10 cellular contexts compared by ENCODE assay signal in genomic region chr1:57770772-57771171, GRCh38.
DNase-seq lines count a peak whose midpoint lies in the region; ATAC-seq and TF ChIP-seq lines count a peak whose summit lies in the region.
"Had no signal": no experiment of that assay in that cellular context is flagged by ENCODE, and none has a peak within 500 bp of the region (broad histone marks: within the 10 kb centered on the region; RNA-seq: fewer than 3 reads in every experiment).

No MANE protein-coding gene starts in this region.

- TF ChIP-seq CTCF in astrocyte of the cerebellum (IDR thresholded peaks at IDR 0.05; ENCODE audit: low read depth, low read length, missing control alignments) = peak; percentile 35
- peak; percentile 45 for TF ChIP-seq CTCF in nephron progenitor cell (IDR thresholded peaks at IDR 0.05)

- no peaks in the 10 kb centered on the region for H3K4me1 Mint-ChIP-seq in nephron progenitor cell
- H3K4me1 Mint-ChIP-seq in activated CD4-positive, alpha-beta memory T cell treated with anti-CD3 and anti-CD28 coated beads, Interleukin-2, amount 10 ng/mL, durations not matched to agents 7 days and 5 days = no peaks in the 10 kb centered on the region
- no peaks in the 10 kb centered on the region for H3K4me1 Mint-ChIP-seq in activated naive CD4-positive, alpha-beta T cell treated with anti-CD3 and anti-CD28 coated beads for 36 hours (ENCODE audit: low read depth)

- H3K27me3 Mint-ChIP-seq in nephron progenitor cell (ENCODE audit: low read depth, poor library complexity) = peaks cover 6% of the 10 kb centered on the region
- H3K27me3 Mint-ChIP-seq in activated CD4-positive, alpha-beta memory T cell treated with anti-CD3 and anti-CD28 coated beads, Interleukin-2, amount 10 ng/mL, durations not matched to agents 7 days and 5 days = no peaks in the 10 kb centered on the region
- H3K27me3 Mint-ChIP-seq in activated naive CD4-positive, alpha-beta T cell treated with anti-CD3 and anti-CD28 coated beads for 36 hours (ENCODE audit: low read depth) = peaks cover 8% of the 10 kb centered on the region

- no peak overlapping the region for H3K4me3 Mint-ChIP-seq in nephron progenitor cell
- no peak overlapping the region for H3K4me3 Mint-ChIP-seq in activated CD4-positive, alpha-beta memory T cell treated with anti-CD3 and anti-CD28 coated beads, Interleukin-2, amount 10 ng/mL, durations not matched to agents 7 days and 5 days
- no peak overlapping the region for H3K4me3 Mint-ChIP-seq in activated naive CD4-positive, alpha-beta T cell treated with anti-CD3 and anti-CD28 coated beads for 36 hours

- no peak overlapping the region for H3K4me3 ChIP-seq in astrocyte of the cerebellum (ENCODE audit: low read depth, low read length)

- H3K9me3 Mint-ChIP-seq in nephron progenitor cell = no peaks in the 10 kb centered on the region
- H3K9me3 Mint-ChIP-seq in activated CD4-positive, alpha-beta memory T cell treated with anti-CD3 and anti-CD28 coated beads, Interleukin-2, amount 10 ng/mL, durations not matched to agents 7 days and 5 days = no peaks in the 10 kb centered on the region
- H3K9me3 Mint-ChIP-seq in activated naive CD4-positive, alpha-beta T cell treated with anti-CD3 and anti-CD28 coated beads for 36 hours = no peaks in the 10 kb centered on the region

- no peak overlapping the region for H3K27ac Mint-ChIP-seq in nephron progenitor cell
- H3K27ac Mint-ChIP-seq in activated CD4-positive, alpha-beta memory T cell treated with anti-CD3 and anti-CD28 coated beads, Interleukin-2, amount 10 ng/mL, durations not matched to agents 7 days and 5 days = no peak overlapping the region
- H3K27ac Mint-ChIP-seq in activated naive CD4-positive, alpha-beta T cell treated with anti-CD3 and anti-CD28 coated beads for 36 hours = no peak overlapping the region

- DNase-seq in NCI-H2171 treated with DMSO at 0.1 percent for 48 hours (lab: John Stamatoyannopoulos, UW) = peak; percentile 42
- DNase-seq in NCI-H2171 (lab: John Stamatoyannopoulos, UW) = no peak
- DNase-seq in astrocyte of the cerebellum (ENCODE audit: low read depth) = no peak
- DNase-seq in nephron progenitor cell = no peak
- DNase-seq in activated CD4-positive, alpha-beta memory T cell treated with anti-CD3 and anti-CD28 coated beads, Interleukin-2, amount 10 ng/mL, durations not matched to agents 7 days and 5 days = no peak
- no peak for DNase-seq in activated naive CD4-positive, alpha-beta T cell treated with anti-CD3 and anti-CD28 coated beads for 36 hours
- DNase-seq in AG08395 (ENCODE audit: low spot score) = no peak
- DNase-seq: activated CD4-positive, alpha-beta T cell treated with anti-CD3 and anti-CD28 coated beads for 48 hours; NCI-H1417 treated with DMSO at 0.1 percent for 48 hours had no signal

- in situ Hi-C loops in astrocyte of the cerebellum (cut with HindIII; ENCODE audit: low sequenced_read_pairs) = no loop called here

- H3K36me3 Mint-ChIP-seq in nephron progenitor cell (ENCODE audit: low read depth) = no peaks in the 10 kb centered on the region
- no peaks in the 10 kb centered on the region for H3K36me3 Mint-ChIP-seq in activated CD4-positive, alpha-beta memory T cell treated with anti-CD3 and anti-CD28 coated beads, Interleukin-2, amount 10 ng/mL, durations not matched to agents 7 days and 5 days (ENCODE audit: low read depth)
- no peaks in the 10 kb centered on the region for H3K36me3 Mint-ChIP-seq in activated naive CD4-positive, alpha-beta T cell treated with anti-CD3 and anti-CD28 coated beads for 36 hours (ENCODE audit: low read depth)

- CTCF ChIA-PET in activated CD4-positive, alpha-beta memory T cell treated with anti-CD3 and anti-CD28 coated beads, Interleukin-2, amount 10 ng/mL, durations not matched to agents 7 days and 5 days (lab: Charles Lee) = no interaction called here
- CTCF ChIA-PET in activated naive CD4-positive, alpha-beta T cell treated with anti-CD3 and anti-CD28 coated beads for 36 hours (lab: Charles Lee) = interaction anchor here (0.8 to 1.2 kb wide), 3 partner anchors 16 to 939 kb away, joined by 3 to 4 read pairs (median 3); no protein-coding TSS in a partner anchor

- POLR2A ChIA-PET in activated CD4-positive, alpha-beta memory T cell treated with anti-CD3 and anti-CD28 coated beads, Interleukin-2, amount 10 ng/mL, durations not matched to agents 7 days and 5 days (lab: Charles Lee) = no interaction called here

- intact Hi-C loops in activated naive CD4-positive, alpha-beta T cell treated with anti-CD3 and anti-CD28 coated beads for 36 hours (cut with micrococcal nuclease) = no loop called here

- peak; percentile 69 for ATAC-seq in HG03457 (IDR thresholded peaks at IDR 0.05; ENCODE audit: unreplicated experiment)
